Comparison of ENCODE assay signal across 9 cellular contexts in the genomic region with DNA sequence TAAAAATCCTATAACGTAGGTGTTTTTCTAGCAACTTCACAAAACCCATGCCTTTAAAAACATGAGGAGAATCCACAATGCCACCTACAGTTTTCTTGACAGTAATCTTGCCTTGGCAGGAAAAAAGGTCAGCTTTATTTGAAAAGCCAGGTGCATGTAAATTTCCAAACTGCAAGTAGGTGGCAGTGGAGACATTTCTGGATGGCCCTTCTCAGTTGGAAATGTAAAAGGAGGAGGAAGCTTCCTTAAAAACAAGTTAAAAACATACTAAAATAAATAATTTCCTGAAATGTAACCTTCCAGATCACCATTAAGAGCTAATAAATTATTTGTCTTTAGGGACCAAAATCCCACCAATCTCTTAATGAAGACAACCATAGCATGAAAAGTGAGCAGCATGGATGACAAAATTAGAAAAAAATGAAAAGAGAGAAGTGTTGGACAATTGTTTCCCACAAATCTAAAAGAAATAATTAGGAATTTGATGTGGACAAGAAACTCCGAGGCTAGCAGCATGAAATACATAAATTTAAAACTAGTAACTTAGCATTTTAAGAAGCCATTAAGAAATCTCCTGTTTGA.
DNase-seq lines count a peak whose midpoint lies in the region; ATAC-seq, FAIRE-seq and TF ChIP-seq lines count a peak whose summit lies in the region.
"Had no signal": no experiment of that assay in that cellular context is flagged by ENCODE, and none has a peak within 500 bp of the region (broad histone marks: within the 10 kb centered on the region; RNA-seq: fewer than 3 reads in every experiment).

No MANE protein-coding gene starts in this region.

- no peak overlapping the region for H2AFZ ChIP-seq in Loucy (ENCODE audit: low read length)

- H4K20me1 ChIP-seq in Loucy (ENCODE audit: insufficient read depth, low read length, poor library complexity, severe bottlenecking) = no peaks in the 10 kb centered on the region

- ATAC-seq in left colon (peak; percentile 51), GM19467 (IDR thresholded peaks at IDR 0.05; ENCODE audit: unreplicated experiment) (no peak), GM18861 (IDR thresholded peaks at IDR 0.05; ENCODE audit: unreplicated experiment) (no peak)

- H3F3A ChIP-seq in Loucy (ENCODE audit: low read depth) = peaks cover 3% of the 10 kb centered on the region; the same call in 1 of the 2 replicates

- intact Hi-C loops in left colon (cut with DNase I, micrococcal nuclease) = no loop called here

- no peaks in the 10 kb centered on the region for H3K27me3 ChIP-seq in Loucy (ENCODE audit: insufficient read depth, low read length, poor library complexity, severe bottlenecking)

- peak; percentile 95 for TF ChIP-seq CTCF in Loucy (conservative IDR thresholded peaks at IDR 0.05; ENCODE audit: low read length)

- no peak overlapping the region for H3K4me3 ChIP-seq in Loucy (ENCODE audit: low read length, poor library complexity, severe bottlenecking)
- H3K4me3 ChIP-seq: SK-N-MC had no signal

- peak; percentile 32 for DNase-seq in Daoy (ENCODE audit: low read depth)
- no peak for DNase-seq in left colon
- DNase-seq in superior temporal gyrus (ENCODE audit: extremely low spot score) = no peak
- no peak for DNase-seq in T-helper 2 cell

- peak; percentile 95 for FAIRE-seq in TTC549 (lab: Jason Lieb, UNC)

- no peaks in the 10 kb centered on the region for H3K79me2 ChIP-seq in Loucy (ENCODE audit: insufficient read depth, low read length)

- no peaks in the 10 kb centered on the region for H3K9me3 ChIP-seq in Loucy (ENCODE audit: insufficient read depth, low read depth, low read length)

- no peak overlapping the region for H3K4me2 ChIP-seq in Loucy (ENCODE audit: low read depth, low read length, poor library complexity, severe bottlenecking)

- H3K4me1 ChIP-seq in Loucy (ENCODE audit: insufficient read depth, low read length, poor library complexity, severe bottlenecking) = peaks cover 15% of the 10 kb centered on the region

- H3K9me2 ChIP-seq in Loucy (replicated peaks; ENCODE audit: low read depth, low read length) = no peaks in the 10 kb centered on the region

- H3K9ac ChIP-seq in Loucy (ENCODE audit: low read depth, low read length, poor library complexity, severe bottlenecking) = no peak overlapping the region

- H3K36me3 ChIP-seq in Loucy (ENCODE audit: insufficient read depth, low read length) = no peaks in the 10 kb centered on the region
